In genomic region chr12:24751181-24751580, GRCh38 we compare ENCODE assay signal across 16 cellular contexts.
DNase-seq lines count a peak whose midpoint lies in the region; TF ChIP-seq lines count a peak whose summit lies in the region.
"Had no signal": no experiment of that assay in that cellular context is flagged by ENCODE, and none has a peak within 500 bp of the region (broad histone marks: within the 10 kb centered on the region; RNA-seq: fewer than 3 reads in every experiment).

No MANE protein-coding gene starts in this region.

- CTCF ChIA-PET in GM10248 (lab: Yijun Ruan, JAX), result interaction anchor here (1.2 kb wide), 1 partner anchor 21 kb away, joined by 3 read pairs; no protein-coding TSS in a partner anchor

- H3K36me3 ChIP-seq in smooth muscle cell (ENCODE audit: low read depth), result no peaks in the 10 kb centered on the region

- no peaks in the 10 kb centered on the region for H3K27me3 Mint-ChIP-seq in activated CD4-positive, alpha-beta T cell treated with anti-CD3 and anti-CD28 coated beads, Interleukin-2, amount 10 ng/mL, durations not matched to agents 24 days and 14 days
- H3K27me3 Mint-ChIP-seq in chondrocyte (ENCODE audit: low read depth), result no peaks in the 10 kb centered on the region

- peak overlapping the region; percentile 8 for H3K4me3 ChIP-seq in smooth muscle cell
- H3K4me3 ChIP-seq: A549, K562 had no signal

- peak overlapping the region; percentile 17 for H2AFZ ChIP-seq in smooth muscle cell (ENCODE audit: low read depth)

- H3K4me2 ChIP-seq in smooth muscle cell, result peak overlapping the region; percentile 80
- H3K4me2 ChIP-seq: A549 had no signal

- no peaks in the 10 kb centered on the region for H3K36me3 Mint-ChIP-seq in activated CD4-positive, alpha-beta T cell treated with anti-CD3 and anti-CD28 coated beads, Interleukin-2, amount 10 ng/mL, durations not matched to agents 24 days and 14 days (ENCODE audit: low read depth)
- H3K36me3 Mint-ChIP-seq in chondrocyte (ENCODE audit: low read depth), result no peaks in the 10 kb centered on the region

- 50% methylated on average over 3 of the region's 3 CpGs for WGBS in smooth muscle cell (ENCODE audit: low lambda C conversion rate)

- no peak for TF ChIP-seq CTCF in chondrocyte (IDR thresholded peaks at IDR 0.05)
- TF ChIP-seq CTCF in smooth muscle cell (IDR thresholded peaks at IDR 0.05; ENCODE audit: borderline replicate concordance, insufficient read depth, poor library complexity, severe bottlenecking), result no peak
- TF ChIP-seq CTCF in GM10248 (IDR thresholded peaks at IDR 0.05; ENCODE audit: control extremely low read depth, extremely low read depth, low read depth, missing control alignments), result no peak

- POLR2A ChIA-PET in GM10248 (lab: Yijun Ruan, JAX), result no interaction called here

- peaks cover 52% of the 10 kb centered on the region for H3K4me1 ChIP-seq in smooth muscle cell (ENCODE audit: low read depth)
- H3K4me1 ChIP-seq: A549 had no signal

- no peaks in the 10 kb centered on the region for H3K27me3 ChIP-seq in smooth muscle cell (ENCODE audit: low read depth)

- peaks cover 4% of the 10 kb centered on the region for H3K9me3 Mint-ChIP-seq in activated CD4-positive, alpha-beta T cell treated with anti-CD3 and anti-CD28 coated beads, Interleukin-2, amount 10 ng/mL, durations not matched to agents 24 days and 14 days
- H3K9me3 Mint-ChIP-seq in chondrocyte (ENCODE audit: low read depth), result no peaks in the 10 kb centered on the region

- H3K27ac Mint-ChIP-seq in activated CD4-positive, alpha-beta T cell treated with anti-CD3 and anti-CD28 coated beads, Interleukin-2, amount 10 ng/mL, durations not matched to agents 24 days and 14 days, result peak overlapping the region; percentile 5
- peak overlapping the region; percentile 50 for H3K27ac Mint-ChIP-seq in chondrocyte (ENCODE audit: unreplicated experiment)

- DNase-seq in activated CD4-positive, alpha-beta T cell treated with anti-CD3 and anti-CD28 coated beads, Interleukin-2, amount 10 ng/mL, durations not matched to agents 24 days and 14 days, result no peak
- no peak for DNase-seq in activated CD4-positive, alpha-beta T cell treated with anti-CD3 and anti-CD28 coated beads for 4 hours
- peak; percentile 15 for DNase-seq in M059J (ENCODE audit: low read depth)
- no peak for DNase-seq in chondrocyte (ENCODE audit: low spot score)
- no peak for DNase-seq in smooth muscle cell (lab: John Stamatoyannopoulos, UW; ENCODE audit: unreplicated experiment)
- no peak for DNase-seq in 8988T
- DNase-seq in GM10248 (ENCODE audit: extremely low spot score), result no peak
- DNase-seq in OCI-M1 (lab: John Stamatoyannopoulos, UW), result no peak
- DNase-seq: COR-L47, NCI-H1048, NCI-H2227 treated with DMSO at 0.1 percent for 48 hours, NCI-H748 treated with DMSO at 0.1 percent for 48 hours, Right ventricle myocardium superior had no signal

- H4K20me1 ChIP-seq in smooth muscle cell (ENCODE audit: low read depth), result no peaks in the 10 kb centered on the region

- intact Hi-C loops in activated CD4-positive, alpha-beta T cell treated with anti-CD3 and anti-CD28 coated beads, Interleukin-2, amount 10 ng/mL, durations not matched to agents 24 days and 14 days (cut with micrococcal nuclease), result no loop called here

- H3K79me2 ChIP-seq in smooth muscle cell (ENCODE audit: low read depth), result peaks cover 5% of the 10 kb centered on the region

- H3K4me3 Mint-ChIP-seq in activated CD4-positive, alpha-beta T cell treated with anti-CD3 and anti-CD28 coated beads, Interleukin-2, amount 10 ng/mL, durations not matched to agents 24 days and 14 days, result no peak overlapping the region
- H3K4me3 Mint-ChIP-seq in chondrocyte (ENCODE audit: unreplicated experiment), result no peak overlapping the region

- peaks cover 19% of the 10 kb centered on the region for H3K4me1 Mint-ChIP-seq in activated CD4-positive, alpha-beta T cell treated with anti-CD3 and anti-CD28 coated beads, Interleukin-2, amount 10 ng/mL, durations not matched to agents 24 days and 14 days
- peaks cover 72% of the 10 kb centered on the region for H3K4me1 Mint-ChIP-seq in chondrocyte (ENCODE audit: low read depth)

- no peaks in the 10 kb centered on the region for H3K9me3 ChIP-seq in smooth muscle cell (replicated peaks; ENCODE audit: low read depth)
- H3K9me3 ChIP-seq: A549 had no signal

- H3K9ac ChIP-seq in smooth muscle cell (ENCODE audit: low read depth), result no peak overlapping the region

- H3F3A ChIP-seq in smooth muscle cell (ENCODE audit: low read depth), result peaks cover 20% of the 10 kb centered on the region

- H3K27ac ChIP-seq in smooth muscle cell (ENCODE audit: low read depth), result peak overlapping the region; percentile 80
- H3K27ac ChIP-seq: A549, C4-2B had no signal
